9 cellular contexts compared by ENCODE assay signal in genomic region chr5:177111720-177112394, GRCh38. TPM values are rescaled to one million over a fixed set of nuclear protein-coding genes. Genes with fewer than 3 reads are reported as not detected.
DNase-seq lines count a peak whose midpoint lies in the region; ATAC-seq and TF ChIP-seq lines count a peak whose summit lies in the region.
"Had no signal": no experiment of that assay in that cellular context is flagged by ENCODE, and none has a peak within 500 bp of the region (broad histone marks: within the 10 kb centered on the region; RNA-seq: fewer than 3 reads in every experiment).

No MANE protein-coding gene starts in this region.

- no peaks in the 10 kb centered on the region for H3K9me2 ChIP-seq in neural cell (ENCODE audit: insufficient read depth, low read length)

- peaks cover 0 to 12% of the 10 kb centered on the region in 2 donors for H3K4me1 ChIP-seq in thyroid gland

- no peaks in the 10 kb centered on the region for H3K36me3 ChIP-seq in neural cell (ENCODE audit: insufficient read depth, low read length)
- H3K36me3 ChIP-seq in thyroid gland: no peaks in the 10 kb centered on the region

- peak; percentile 97 for TF ChIP-seq CTCF in epithelial cell of proximal tubule (conservative IDR thresholded peaks at IDR 0.05; ENCODE audit: low read depth, low read length)
- TF ChIP-seq CTCF in neural cell (IDR thresholded peaks at IDR 0.05; ENCODE audit: poor library complexity, severe bottlenecking): peak; percentile 94
- peak; percentile 81 to 98 (median 86) for TF ChIP-seq CTCF in thyroid gland (IDR thresholded peaks at IDR 0.05)

- peak; percentile 92 for TF ChIP-seq RAD21 in neural cell (conservative IDR thresholded peaks at IDR 0.05)

- no peak overlapping the region for H2AFZ ChIP-seq in neural cell (ENCODE audit: low read depth, low read length)

- H3K27ac ChIP-seq in neural cell (ENCODE audit: low read length) (no peak overlapping the region), thyroid gland (no peak overlapping the region)
- H3K27ac ChIP-seq: skin epidermis had no signal

- no peak overlapping the region for H3K4me2 ChIP-seq in neural cell (ENCODE audit: low read length)

- H3K27me3 ChIP-seq in neural cell (ENCODE audit: insufficient read depth, low read depth, low read length): no peaks in the 10 kb centered on the region
- no peaks in the 10 kb centered on the region for H3K27me3 ChIP-seq in thyroid gland

- peak; percentile 7 to 30 for DNase-seq in AML-193 (lab: John Stamatoyannopoulos, UW)
- peak; percentile 14 for DNase-seq in NCI-H82 treated with DMSO at 0.1 percent for 48 hours (lab: John Stamatoyannopoulos, UW; ENCODE audit: unreplicated experiment)
- peak; percentile 23 for DNase-seq in activated CD8-positive, alpha-beta memory T cell treated with anti-CD3 and anti-CD28 coated beads, Interleukin-2, amount 50 U/mL, for 24 hours (ENCODE audit: extremely low read depth)
- DNase-seq in epithelial cell of proximal tubule (ENCODE audit: low read depth): no peak
- peak; percentile 47 to 48 for DNase-seq in thyroid gland

- WGBS in thyroid gland, 2 donors: 24 to 27% methylated on average over 11 to 12 of the region's 12 CpGs

- no peak for TF ChIP-seq POLR2A in thyroid gland (IDR thresholded peaks at IDR 0.05)

- intact Hi-C loops in thyroid gland (cut with DNase I): loop anchor here (5.0 to 10.0 kb wide), 3 partner anchors 133 to 393 kb away; partner anchors contain the start of gene DOK3

- H3K9ac ChIP-seq in neural cell (ENCODE audit: low read length): no peak overlapping the region

- H3K4me3 ChIP-seq in epithelial cell of proximal tubule (ENCODE audit: low read depth, low read length) (no peak overlapping the region), neural cell (ENCODE audit: low read length) (no peak overlapping the region), thyroid gland (replicated peaks in 1 of 3) (no peak overlapping the region)
- H3K4me3 ChIP-seq: skin epidermis had no signal

- no peaks in the 10 kb centered on the region for H3K79me2 ChIP-seq in neural cell (replicated peaks; ENCODE audit: insufficient read depth, low read length)

- H4K20me1 ChIP-seq in neural cell (ENCODE audit: insufficient read depth): no peaks in the 10 kb centered on the region

- peak; percentile 49 for ATAC-seq in GM19467 (IDR thresholded peaks at IDR 0.05; ENCODE audit: unreplicated experiment)
- ATAC-seq in HG02970 (IDR thresholded peaks at IDR 0.05; ENCODE audit: low FRiP score, unreplicated experiment): no peak

- H3K9me3 ChIP-seq in neural cell (ENCODE audit: low read length) (no peaks in the 10 kb centered on the region), thyroid gland (no peaks in the 10 kb centered on the region)

- no peaks in the 10 kb centered on the region for H3F3A ChIP-seq in neural cell (ENCODE audit: insufficient read depth, low read length, poor library complexity, severe bottlenecking)

- TF ChIP-seq EP300 in neural cell (conservative IDR thresholded peaks at IDR 0.05; ENCODE audit: poor library complexity, severe bottlenecking): no peak

TF ChIP-seq in neural cell, 6 proteins besides CTCF, POLR2A, EP300 and RAD21:
- TF ChIP-seq TAF1 (IDR thresholded peaks at IDR 0.05; ENCODE audit: low read depth): no peak
- no peak for TF ChIP-seq EZH2 (IDR thresholded peaks at IDR 0.05; ENCODE audit: borderline replicate concordance, insufficient read depth, low read length, poor library complexity, severe bottlenecking)
- TF ChIP-seq MXI1 (conservative IDR thresholded peaks at IDR 0.05; ENCODE audit: poor library complexity, severe bottlenecking): no peak
- peak; percentile 90 for TF ChIP-seq SMC3 (conservative IDR thresholded peaks at IDR 0.05; ENCODE audit: poor library complexity)
- TF ChIP-seq POLR2AphosphoS5 (IDR thresholded peaks at IDR 0.05): no peak

RNA-seq across cellular contexts. Expression of gene NSD1, which starts 21.7 kb away (rescaled TPM):
- total RNA-seq in epithelial cell of proximal tubule (27.2 and 30.6 TPM in 2 replicates), thyroid gland (100 to 1,000 TPM in 1 of 4 donors, 10 to 100 TPM in 3; 61.9 to 114 (median 73.9) TPM)
- 12.8 and 15.0 TPM in 2 replicates for polyA plus RNA-seq in neural cell
- polyA minus RNA-seq in neural cell: 76.2 and 80.7 TPM in 2 replicates

RNA-seq across cellular contexts. Expression of gene FGFR4, which starts 25.1 kb away (rescaled TPM):
- total RNA-seq in epithelial cell of proximal tubule (50.0 and 54.6 TPM in 2 replicates), thyroid gland (1 to 10 TPM in 2 of 4 donors, under 1 TPM in 1, not detected in 1; 0.49 to 1.2 (median 1.1) TPM)
- 10.3 and 14.8 TPM in 2 replicates for polyA plus RNA-seq in neural cell
- polyA minus RNA-seq in neural cell: 3.4 and 4.4 TPM in 2 replicates

Comparison
In these comparisons a context has a peak if more than half of its experiments do, and no peak if none do; other contexts are left out.
1. RNA of gene FGFR4, which starts 25.1 kb away (total RNA-seq): 50.0 to 54.6 TPM in epithelial cell of proximal tubule; 0.49 to 1.2 TPM in thyroid gland; every median in the first group is over 10 times any median in the second.
2. Peak in every context shown above with its lines, with median percentiles within 50 percentile points of each other: CTCF ChIP-seq.